In genomic region chr1:81760487-81761097, GRCh38 we compare ENCODE assay signal across 9 cellular contexts. TPM values are rescaled to one million over a fixed set of nuclear protein-coding genes. Genes with fewer than 3 reads are reported as not detected.
DNase-seq lines count a peak whose midpoint lies in the region; ATAC-seq and TF ChIP-seq lines count a peak whose summit lies in the region.
"Had no signal": no experiment of that assay in that cellular context is flagged by ENCODE, and none has a peak within 500 bp of the region (broad histone marks: within the 10 kb centered on the region; RNA-seq: fewer than 3 reads in every experiment).

No MANE protein-coding gene starts in this region.

- no peak for ATAC-seq in activated T-cell treated with anti-CD3 and anti-CD28 coated beads, Interleukin-2, amount 50 U/mL, for 4 hours

- TF ChIP-seq EP300 in esophagus muscularis mucosa (IDR thresholded peaks at IDR 0.05) = no peak

- DNase-seq in NCI-H1092 treated with DMSO at 0.1 percent for 48 hours (lab: John Stamatoyannopoulos, UW) = peak; percentile 30
- DNase-seq in NCI-H1092 (lab: John Stamatoyannopoulos, UW) = no peak
- peak; percentile 1 for DNase-seq in NCI-H460 (ENCODE audit: extremely low read depth, low read depth)
- DNase-seq in esophagus muscularis mucosa (ENCODE audit: extremely low spot score) = no peak
- DNase-seq in progenitor cell of endocrine pancreas (ENCODE audit: low spot score, unreplicated experiment) = no peak
- DNase-seq in SIG-M5 (lab: John Stamatoyannopoulos, UW) = no peak
- no peak for DNase-seq in foreskin melanocyte
- DNase-seq in activated T-cell treated with anti-CD3 and anti-CD28 coated beads, Interleukin-2, amount 50 U/mL, for 4 hours = no peak
- DNase-seq: AML-193 had no signal

- intact Hi-C loops in esophagus muscularis mucosa (cut with DNase I) = no loop called here

- H3K36me3 Mint-ChIP-seq in progenitor cell of endocrine pancreas (ENCODE audit: insufficient read depth) = no peaks in the 10 kb centered on the region
- H3K36me3 Mint-ChIP-seq in activated T-cell treated with anti-CD3 and anti-CD28 coated beads, Interleukin-2, amount 50 U/mL, for 4 hours (ENCODE audit: insufficient read depth) = no peaks in the 10 kb centered on the region

- H3K4me3 ChIP-seq in esophagus muscularis mucosa = no peak overlapping the region

- TF ChIP-seq CTCF in esophagus muscularis mucosa (IDR thresholded peaks at IDR 0.05) = peak; percentile 38 to 52 (median 40)
- peak; percentile 24 for TF ChIP-seq CTCF in progenitor cell of endocrine pancreas (IDR thresholded peaks at IDR 0.05; ENCODE audit: unreplicated experiment)

- no peaks in the 10 kb centered on the region for H3K9me3 Mint-ChIP-seq in progenitor cell of endocrine pancreas (ENCODE audit: low read depth)
- H3K9me3 Mint-ChIP-seq in activated T-cell treated with anti-CD3 and anti-CD28 coated beads, Interleukin-2, amount 50 U/mL, for 4 hours = peaks cover 4% of the 10 kb centered on the region

- H3K27ac Mint-ChIP-seq in progenitor cell of endocrine pancreas = no peak overlapping the region

- no peaks in the 10 kb centered on the region for H3K36me3 ChIP-seq in esophagus muscularis mucosa

- no peaks in the 10 kb centered on the region for H3K27me3 Mint-ChIP-seq in progenitor cell of endocrine pancreas
- H3K27me3 Mint-ChIP-seq in activated T-cell treated with anti-CD3 and anti-CD28 coated beads, Interleukin-2, amount 50 U/mL, for 4 hours (ENCODE audit: low read depth) = no peaks in the 10 kb centered on the region

- no peaks in the 10 kb centered on the region for H3K27me3 ChIP-seq in esophagus muscularis mucosa

- H3K4me1 ChIP-seq in esophagus muscularis mucosa = peaks cover 3 to 27% (median 21%) of the 10 kb centered on the region in 4 donors

- H3K27ac ChIP-seq in esophagus muscularis mucosa (replicated peaks in 1 of 4) = no peak overlapping the region

- peaks cover 6% of the 10 kb centered on the region for H3K4me1 Mint-ChIP-seq in progenitor cell of endocrine pancreas (ENCODE audit: low read depth)
- H3K4me1 Mint-ChIP-seq in activated T-cell treated with anti-CD3 and anti-CD28 coated beads, Interleukin-2, amount 50 U/mL, for 4 hours (ENCODE audit: low read depth) = no peaks in the 10 kb centered on the region

- no peak overlapping the region for H3K4me3 Mint-ChIP-seq in progenitor cell of endocrine pancreas (ENCODE audit: low read depth)
- no peak overlapping the region for H3K4me3 Mint-ChIP-seq in activated T-cell treated with anti-CD3 and anti-CD28 coated beads, Interleukin-2, amount 50 U/mL, for 4 hours

- H3K9me3 ChIP-seq in esophagus muscularis mucosa = no peaks in the 10 kb centered on the region

- no peak for TF ChIP-seq POLR2A in esophagus muscularis mucosa (IDR thresholded peaks at IDR 0.05; ENCODE audit: low read depth)

- 11% methylated on average over 1 of the region's 1 CpG for WGBS in esophagus muscularis mucosa

RNA-seq across cellular contexts. Expression of gene ADGRL2, which starts 40.1 kb away (rescaled TPM):
- total RNA-seq in NCI-H460 (2014; rRNA removed; shearing (Covaris generic)) = 13.5 and 15.3 TPM in 2 replicates
- polyA plus RNA-seq in NCI-H460 (2014; cell fraction: nucleus; rRNA removed) = 9.1 and 16.6 TPM in 2 replicates
- total RNA-seq in esophagus muscularis mucosa = 10 to 100 TPM; 72.4 to 89.7 (median 78.8) TPM
- 70.8 and 75.1 TPM in 2 replicates for total RNA-seq in progenitor cell of endocrine pancreas
- under 1 TPM; 0.08 to 0.14 (median 0.10) TPM for total RNA-seq in activated T-cell treated with anti-CD3 and anti-CD28 coated beads, Interleukin-2, amount 50 U/mL, for 4 hours

Comparison
In these comparisons a context has a peak if more than half of its experiments do, and no peak if none do; other contexts are left out.
1. DNase-seq: peak in NCI-H1092 treated with DMSO at 0.1 percent for 48 hours (single experiment) and NCI-H460 (single experiment); none in NCI-H1092 (single experiment), esophagus muscularis mucosa (single experiment), progenitor cell of endocrine pancreas (single experiment), SIG-M5 (single experiment), foreskin melanocyte (single experiment) and activated T-cell treated with anti-CD3 and anti-CD28 coated beads, Interleukin-2, amount 50 U/mL, for 4 hours (single experiment).
2. RNA of gene ADGRL2, which starts 40.1 kb away (total RNA-seq): 72.4 to 89.7 TPM in esophagus muscularis mucosa, 70.8 to 75.1 TPM in progenitor cell of endocrine pancreas and 13.5 to 15.3 TPM in NCI-H460; 0.08 to 0.14 TPM in activated T-cell treated with anti-CD3 and anti-CD28 coated beads, Interleukin-2, amount 50 U/mL, for 4 hours; every median in the first group is over 10 times any median in the second.